9 cellular contexts compared by ENCODE assay signal in the genomic region with DNA sequence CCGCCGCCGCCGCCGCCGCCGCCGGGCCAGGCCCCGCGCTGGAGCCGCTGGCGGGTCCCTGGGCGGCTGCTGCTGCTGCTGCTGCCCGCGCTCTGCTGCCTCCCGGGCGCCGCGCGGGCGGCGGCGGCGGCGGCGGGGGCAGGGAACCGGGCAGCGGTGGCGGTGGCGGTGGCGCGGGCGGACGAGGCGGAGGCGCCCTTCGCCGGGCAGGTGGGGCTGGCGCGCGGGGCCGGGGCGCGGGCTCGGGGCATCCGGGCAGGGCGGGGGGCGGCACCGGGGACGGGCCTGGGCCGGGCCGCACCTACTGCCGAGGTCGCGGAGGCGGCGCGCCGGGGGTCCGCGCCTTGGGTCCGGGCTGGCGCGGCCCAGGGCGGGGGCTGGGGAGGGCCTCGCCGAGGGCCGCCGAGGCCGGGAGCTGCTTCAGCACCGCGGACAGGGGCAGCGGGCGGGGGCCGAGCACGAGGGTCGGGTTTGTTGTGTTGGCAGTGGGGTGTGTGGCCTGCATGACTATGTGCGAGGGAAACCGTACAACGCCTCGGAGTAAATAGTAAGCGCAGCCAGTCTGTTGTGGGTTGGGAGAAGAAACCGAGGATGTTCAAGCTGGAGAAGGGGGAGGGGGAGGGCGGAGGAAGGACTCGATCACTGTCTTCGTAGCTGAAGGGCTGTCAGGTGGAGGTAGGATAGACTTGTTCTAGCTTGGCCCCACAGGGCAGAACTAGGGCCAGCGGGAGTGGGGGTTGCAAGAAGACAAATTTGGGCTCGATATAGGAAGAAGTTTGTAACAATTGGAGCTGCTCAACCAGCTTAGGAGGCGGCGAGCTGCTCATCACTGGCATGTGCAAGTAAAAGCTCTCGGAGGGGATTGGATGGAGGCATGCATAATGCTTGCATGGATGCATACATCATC. TPM values are rescaled to one million over a fixed set of nuclear protein-coding genes. Genes with fewer than 3 reads are reported as not detected.
DNase-seq lines count a peak whose midpoint lies in the region; ATAC-seq and TF ChIP-seq lines count a peak whose summit lies in the region.
"Had no signal": no experiment of that assay in that cellular context is flagged by ENCODE, and none has a peak within 500 bp of the region (broad histone marks: within the 10 kb centered on the region; RNA-seq: fewer than 3 reads in every experiment).

No MANE protein-coding gene starts in this region.

- H3K27ac ChIP-seq in temporal lobe (ENCODE audit: low read depth, low read length), result peak overlapping the region; percentile 13
- H3K27ac ChIP-seq: SK-N-MC had no signal

- DNase-seq in GM10248 (ENCODE audit: extremely low spot score) (peak; percentile 41), NCI-H345 treated with DMSO at 0.1 percent for 48 hours (lab: John Stamatoyannopoulos, UW; ENCODE audit: unreplicated experiment) (peak; percentile 38)
- DNase-seq in activated T-cell treated with anti-CD3 and anti-CD28 coated beads, Interleukin-2, amount 50 U/mL, for 1 hour, result peak; percentile 52
- DNase-seq in natural killer cell treated with Interleukin-12 subunit alpha and Interleukin-12 subunit beta and Interleukin-15 and Interleukin-18, amount 100 ng/mL, for 72 hours (ENCODE audit: low spot score), result no peak

- peaks cover 20 to 23% of the 10 kb centered on the region in 2 donors for H3K27me3 Mint-ChIP-seq in natural killer cell treated with Interleukin-12 subunit alpha and Interleukin-12 subunit beta and Interleukin-15 and Interleukin-18, amount 100 ng/mL, for 72 hours

- H3K36me3 Mint-ChIP-seq in natural killer cell treated with Interleukin-12 subunit alpha and Interleukin-12 subunit beta and Interleukin-15 and Interleukin-18, amount 100 ng/mL, for 72 hours, result peaks cover 9% of the 10 kb centered on the region

- H3K4me3 Mint-ChIP-seq in natural killer cell treated with Interleukin-12 subunit alpha and Interleukin-12 subunit beta and Interleukin-15 and Interleukin-18, amount 100 ng/mL, for 72 hours, result peak overlapping the region; percentile 61

- peak; percentile 74 for ATAC-seq in esophagus mucosa
- peak; percentile 80 to 85 for ATAC-seq in natural killer cell treated with Interleukin-12 subunit alpha and Interleukin-12 subunit beta and Interleukin-15 and Interleukin-18, amount 100 ng/mL, for 72 hours
- ATAC-seq in GM21576 (IDR thresholded peaks at IDR 0.05; ENCODE audit: unreplicated experiment), result no peak
- ATAC-seq in HG02852 (IDR thresholded peaks at IDR 0.05; ENCODE audit: unreplicated experiment), result no peak

- CTCF ChIA-PET in GM10248 (lab: Yijun Ruan, JAX), result interaction anchor here (1.8 kb wide), 1 partner anchor 131 kb away, joined by 6 read pairs; no protein-coding TSS in a partner anchor

- peaks cover 7 to 10% of the 10 kb centered on the region in 2 donors for H3K4me1 Mint-ChIP-seq in natural killer cell treated with Interleukin-12 subunit alpha and Interleukin-12 subunit beta and Interleukin-15 and Interleukin-18, amount 100 ng/mL, for 72 hours (ENCODE audit: low read depth in 2 of 2)

- no peak overlapping the region for H3K27ac Mint-ChIP-seq in natural killer cell treated with Interleukin-12 subunit alpha and Interleukin-12 subunit beta and Interleukin-15 and Interleukin-18, amount 100 ng/mL, for 72 hours

- POLR2A ChIA-PET in GM10248 (lab: Yijun Ruan, JAX), result no interaction called here

- H3K9me3 Mint-ChIP-seq in natural killer cell treated with Interleukin-12 subunit alpha and Interleukin-12 subunit beta and Interleukin-15 and Interleukin-18, amount 100 ng/mL, for 72 hours, result no peaks in the 10 kb centered on the region

- no peak for TF ChIP-seq CTCF in GM10248 (IDR thresholded peaks at IDR 0.05; ENCODE audit: control extremely low read depth, extremely low read depth, low read depth, missing control alignments)

RNA-seq across cellular contexts. Expression of a gene that starts 0.5 kb away (rescaled TPM):
- total RNA-seq in esophagus mucosa (0.08 TPM), temporal lobe (75.0 TPM)
- not detected for total RNA-seq in natural killer cell treated with Interleukin-12 subunit alpha and Interleukin-12 subunit beta and Interleukin-15 and Interleukin-18, amount 100 ng/mL, for 72 hours

RNA-seq across cellular contexts. Expression of a gene that starts 50.9 kb away (rescaled TPM):
- total RNA-seq in esophagus mucosa, result 57.6 TPM
- 10 to 100 TPM; 35.6 to 51.2 TPM for total RNA-seq in natural killer cell treated with Interleukin-12 subunit alpha and Interleukin-12 subunit beta and Interleukin-15 and Interleukin-18, amount 100 ng/mL, for 72 hours
- 3.2 TPM for total RNA-seq in temporal lobe

RNA-seq across cellular contexts. Expression of a gene that starts 55.2 kb away (rescaled TPM):
- total RNA-seq in esophagus mucosa (8.1 TPM), temporal lobe (3.9 TPM)
- 1 to 10 TPM in 1 of 2 donors, under 1 TPM in 1; 0.53 to 2.5 TPM for total RNA-seq in natural killer cell treated with Interleukin-12 subunit alpha and Interleukin-12 subunit beta and Interleukin-15 and Interleukin-18, amount 100 ng/mL, for 72 hours

RNA-seq across cellular contexts. Expression of a gene that starts 57.5 kb away (rescaled TPM):
- total RNA-seq in esophagus mucosa (256 TPM), temporal lobe (54.6 TPM)
- 100 to 1,000 TPM; 154 to 233 TPM for total RNA-seq in natural killer cell treated with Interleukin-12 subunit alpha and Interleukin-12 subunit beta and Interleukin-15 and Interleukin-18, amount 100 ng/mL, for 72 hours

Comparison
In these comparisons a context has a peak if more than half of its experiments do, and no peak if none do; other contexts are left out.
1. ATAC-seq: peak in esophagus mucosa (single experiment) and natural killer cell treated with Interleukin-12 subunit alpha and Interleukin-12 subunit beta and Interleukin-15 and Interleukin-18, amount 100 ng/mL, for 72 hours (2 of 2); none in GM21576 (single experiment) and HG02852 (single experiment).
2. RNA of a gene that starts 0.5 kb away (total RNA-seq): 75.0 TPM in temporal lobe (single experiment); 0.08 TPM in esophagus mucosa (single experiment) and not detected in natural killer cell treated with Interleukin-12 subunit alpha and Interleukin-12 subunit beta and Interleukin-15 and Interleukin-18, amount 100 ng/mL, for 72 hours; every median in the first group is over 10 times any median in the second.